ENCODE assay signal across 29 cellular contexts in genomic region chr6:45320349-45320748, GRCh38.
"Had no signal": no experiment of that assay in that cellular context is flagged by ENCODE, and none has a peak within 500 bp of the region (broad histone marks: within the 10 kb centered on the region; RNA-seq: fewer than 3 reads in every experiment).

No MANE protein-coding gene starts in this region.

- H3K4me3 Mint-ChIP-seq: activated B cell treated with CpG ODN at 0.5 μM for 24 hours; activated CD4-positive, alpha-beta memory T cell treated with anti-CD3 and anti-CD28 coated beads, Interleukin-2, amount 10 ng/mL, durations not matched to agents 7 days and 5 days; activated CD4-positive, alpha-beta T cell treated with anti-CD3 and anti-CD28 coated beads, Interleukin-2, amount 10 ng/mL, durations not matched to agents 7 days and 5 days; activated CD8-positive, alpha-beta memory T cell treated with anti-CD3 and anti-CD28 coated beads, Interleukin-2, amount 10 ng/mL, durations not matched to agents 7 days and 5 days; activated CD8-positive, alpha-beta T cell treated with anti-CD3 and anti-CD28 coated beads, Interleukin-2, amount 10 ng/mL, durations not matched to agents 7 days and 5 days; activated naive CD4-positive, alpha-beta T cell treated with anti-CD3 and anti-CD28 coated beads, Interleukin-2, amount 10 ng/mL, durations not matched to agents 7 days and 5 days; activated naive CD4-positive, alpha-beta T cell treated with anti-CD3 and anti-CD28 coated beads, Interleukin-2, amount 50 U/mL, for 24 hours; activated naive CD8-positive, alpha-beta T cell treated with anti-CD3 and anti-CD28 coated beads, Interleukin-2, amount 10 ng/mL, durations not matched to agents 7 days and 5 days; activated T-cell treated with anti-CD3 and anti-CD28 coated beads, Interleukin-2, amount 50 U/mL, for 24 hours; T-cell; T-helper 17 cell had no signal

- H3K36me3 Mint-ChIP-seq: activated naive CD4-positive, alpha-beta T cell treated with anti-CD3 and anti-CD28 coated beads, Interleukin-2, amount 10 ng/mL, durations not matched to agents 7 days and 5 days had no signal

- ATAC-seq: activated CD8-positive, alpha-beta memory T cell treated with anti-CD3 and anti-CD28 coated beads, Interleukin-2, amount 10 ng/mL, durations not matched to agents 7 days and 5 days; activated CD8-positive, alpha-beta T cell treated with anti-CD3 and anti-CD28 coated beads, Interleukin-2, amount 10 ng/mL, durations not matched to agents 7 days and 5 days; body of pancreas; T-cell; T-helper 17 cell had no signal

- H3K27me3 Mint-ChIP-seq: activated B cell treated with CpG ODN at 0.5 μM for 24 hours; activated CD4-positive, alpha-beta memory T cell treated with anti-CD3 and anti-CD28 coated beads, Interleukin-2, amount 10 ng/mL, durations not matched to agents 7 days and 5 days; activated CD4-positive, alpha-beta T cell treated with anti-CD3 and anti-CD28 coated beads, Interleukin-2, amount 10 ng/mL, durations not matched to agents 7 days and 5 days; activated CD8-positive, alpha-beta memory T cell treated with anti-CD3 and anti-CD28 coated beads, Interleukin-2, amount 10 ng/mL, durations not matched to agents 7 days and 5 days; activated naive CD4-positive, alpha-beta T cell treated with anti-CD3 and anti-CD28 coated beads, Interleukin-2, amount 10 ng/mL, durations not matched to agents 7 days and 5 days; activated naive CD4-positive, alpha-beta T cell treated with anti-CD3 and anti-CD28 coated beads, Interleukin-2, amount 50 U/mL, for 24 hours; activated naive CD8-positive, alpha-beta T cell treated with anti-CD3 and anti-CD28 coated beads, Interleukin-2, amount 10 ng/mL, durations not matched to agents 7 days and 5 days; activated T-cell treated with anti-CD3 and anti-CD28 coated beads, Interleukin-2, amount 50 U/mL, for 24 hours; T-cell; T-helper 17 cell had no signal

- H3K9me3 Mint-ChIP-seq: activated B cell treated with CpG ODN at 0.5 μM for 24 hours; activated CD4-positive, alpha-beta memory T cell treated with anti-CD3 and anti-CD28 coated beads, Interleukin-2, amount 10 ng/mL, durations not matched to agents 7 days and 5 days; activated naive CD4-positive, alpha-beta T cell treated with anti-CD3 and anti-CD28 coated beads, Interleukin-2, amount 10 ng/mL, durations not matched to agents 7 days and 5 days; activated naive CD4-positive, alpha-beta T cell treated with anti-CD3 and anti-CD28 coated beads, Interleukin-2, amount 50 U/mL, for 24 hours had no signal

- H3K27ac Mint-ChIP-seq: activated B cell treated with CpG ODN at 0.5 μM for 24 hours; activated CD4-positive, alpha-beta memory T cell treated with anti-CD3 and anti-CD28 coated beads, Interleukin-2, amount 10 ng/mL, durations not matched to agents 7 days and 5 days; activated CD4-positive, alpha-beta T cell treated with anti-CD3 and anti-CD28 coated beads, Interleukin-2, amount 10 ng/mL, durations not matched to agents 7 days and 5 days; activated CD8-positive, alpha-beta memory T cell treated with anti-CD3 and anti-CD28 coated beads, Interleukin-2, amount 10 ng/mL, durations not matched to agents 7 days and 5 days; activated CD8-positive, alpha-beta T cell treated with anti-CD3 and anti-CD28 coated beads, Interleukin-2, amount 10 ng/mL, durations not matched to agents 7 days and 5 days; activated naive CD4-positive, alpha-beta T cell treated with anti-CD3 and anti-CD28 coated beads, Interleukin-2, amount 10 ng/mL, durations not matched to agents 7 days and 5 days; activated naive CD4-positive, alpha-beta T cell treated with anti-CD3 and anti-CD28 coated beads, Interleukin-2, amount 50 U/mL, for 24 hours; activated naive CD8-positive, alpha-beta T cell treated with anti-CD3 and anti-CD28 coated beads, Interleukin-2, amount 10 ng/mL, durations not matched to agents 7 days and 5 days; activated T-cell treated with anti-CD3 and anti-CD28 coated beads, Interleukin-2, amount 50 U/mL, for 24 hours; activated T-helper 2 cell treated with anti-CD3 and anti-CD28 coated beads, Interferon-gamma antibody, Interleukin-2, Interleukin-4, amounts not matched to agents 10 μg/mL and 5 μg/mL and 100 μg/mL, durations not matched to agents 14 hours and 24 hours and 36 hours; T-helper 17 cell had no signal

- DNase-seq: activated B cell treated with CpG ODN at 0.5 μM for 24 hours; activated CD4-positive, alpha-beta memory T cell treated with anti-CD3 and anti-CD28 coated beads, Interleukin-2, amount 10 ng/mL, durations not matched to agents 7 days and 5 days; activated CD4-positive, alpha-beta T cell treated with anti-CD3 and anti-CD28 coated beads for 4 hours; activated CD4-positive, alpha-beta T cell treated with anti-CD3 and anti-CD28 coated beads, Interleukin-2, amount 10 ng/mL, durations not matched to agents 7 days and 5 days; activated CD4-positive, alpha-beta T cell treated with anti-CD3 and anti-CD28 coated beads, Interleukin-2, amount 50 U/mL, for 48 hours; activated CD4-positive, CD25-positive, alpha-beta regulatory T cell treated with anti-CD3 and anti-CD28 coated beads, Interleukin-2, amount 50 U/mL, for 72 hours; activated CD8-positive, alpha-beta memory T cell treated with anti-CD3 and anti-CD28 coated beads for 24 hours; activated CD8-positive, alpha-beta memory T cell treated with anti-CD3 and anti-CD28 coated beads, Interleukin-2, amount 10 ng/mL, durations not matched to agents 7 days and 5 days; activated CD8-positive, alpha-beta memory T cell treated with anti-CD3 and anti-CD28 coated beads, Interleukin-2, amount 50 U/mL, for 48 hours; activated CD8-positive, alpha-beta T cell treated with anti-CD3 and anti-CD28 coated beads, Interleukin-2, amount 10 ng/mL, durations not matched to agents 7 days and 5 days; activated effector memory CD4-positive, alpha-beta T cell treated with Interleukin-2 at 50 U/mL for 16 hours; activated gamma-delta T cell; activated naive CD4-positive, alpha-beta T cell treated with anti-CD3 and anti-CD28 coated beads, Interleukin-2, amount 10 ng/mL, durations not matched to agents 7 days and 5 days; activated naive CD4-positive, alpha-beta T cell treated with Interleukin-2 at 50 U/mL for 16 hours; activated naive CD8-positive, alpha-beta T cell treated with anti-CD3 and anti-CD28 coated beads, Interleukin-2, amount 10 ng/mL, durations not matched to agents 7 days and 5 days; activated T-cell treated with anti-CD3 and anti-CD28 coated beads, Interleukin-2, amount 50 U/mL, for 24 hours; activated T-cell treated with anti-CD3 and anti-CD28 coated beads, Interleukin-2, amount 50 U/mL, for 48 hours; adrenal gland; amniotic stem cell; aorta; body of pancreas; brain microvascular endothelial cell; central memory CD4-positive, alpha-beta T cell; T-cell; T-helper 17 cell; T1000; WERI-Rb-1 had no signal
